ENCODE assay signal across 8 cellular contexts in genomic region chr2:177211148-177211547, GRCh38. TPM values are rescaled to one million over a fixed set of nuclear protein-coding genes. Genes with fewer than 3 reads are reported as not detected.
DNase-seq lines count a peak whose midpoint lies in the region; ATAC-seq, FAIRE-seq and TF ChIP-seq lines count a peak whose summit lies in the region.

No MANE protein-coding gene starts in this region.

- BruUV-seq in A673 (replicated peaks; lab: Mats Ljungman, UMichigan) (no TSS peak), K562 (replicated peaks; lab: Mats Ljungman, UMichigan) (no TSS peak)

- no peak for DNase-seq in A673 (ENCODE audit: low spot score)
- no peak for DNase-seq in HL-60 (ENCODE audit: low read depth in 1 of 2, low spot score in 1 of 2)
- no peak for DNase-seq in K562 (ENCODE audit: extremely low read depth in 1 of 4, low spot score in 3 of 4)
- no peak for DNase-seq in posterior cingulate gyrus
- DNase-seq in DMS153 treated with DMSO at 0.1 percent for 48 hours (lab: John Stamatoyannopoulos, UW; ENCODE audit: unreplicated experiment), result no peak

- no peaks in the 10 kb centered on the region for H3K9me1 ChIP-seq in K562 (ENCODE audit: control insufficient read depth, insufficient read depth, low read length)

- WGBS in K562 (ENCODE audit: insufficient coverage, low coverage, missing lambda C conversion rate), result 6% methylated on average over 7 of the region's 7 CpGs

- CTCF ChIA-PET in A673 (lab: Charles Lee) (interaction anchor here (0.5 kb wide), 1 partner anchor 559 kb away, joined by 3 read pairs; no protein-coding TSS in a partner anchor), K562 (lab: Yijun Ruan, JAX; ENCODE audit: low intra/inter-chr PET ratio) (no interaction called here)

- H3K4me1 ChIP-seq in A673 (ENCODE audit: insufficient read depth, low read length, poor library complexity, severe bottlenecking) (peaks cover 24% of the 10 kb centered on the region), K562 (replicated peaks in 1 of 2; ENCODE audit: control insufficient read depth in 2 of 2, insufficient read depth in 2 of 2, low read length in 2 of 2) (peaks cover 3 to 6% of the 10 kb centered on the region in 2 experiments; a peak in 4 of 5 replicates), mucosa of stomach (ENCODE audit: control insufficient read depth, insufficient read depth, low read length) (peaks cover 9% of the 10 kb centered on the region)

- peaks cover 17% of the 10 kb centered on the region for H4K20me1 ChIP-seq in K562 (replicated peaks; ENCODE audit: control insufficient read depth, insufficient read depth, low read length)

- H3K27me3 ChIP-seq in A673 (replicated peaks; ENCODE audit: insufficient read depth, low read depth, low read length, poor library complexity) (no peaks in the 10 kb centered on the region), HL-60 (ENCODE audit: insufficient read depth, poor library complexity, severe bottlenecking) (no peaks in the 10 kb centered on the region), K562 (ENCODE audit: control insufficient read depth in 2 of 2, insufficient read depth in 2 of 2, low read length in 2 of 2) (no peaks in the 10 kb centered on the region), mucosa of stomach (ENCODE audit: control insufficient read depth, insufficient read depth, low read length) (no peaks in the 10 kb centered on the region)

- H3K36me3 ChIP-seq in A673 (ENCODE audit: insufficient read depth, low read length, poor library complexity, severe bottlenecking) (peaks cover 25% of the 10 kb centered on the region), K562 (ENCODE audit: control insufficient read depth, insufficient read depth, low read length) (peaks cover 27% of the 10 kb centered on the region), mucosa of stomach (ENCODE audit: control insufficient read depth, insufficient read depth, low read length) (no peaks in the 10 kb centered on the region)

- no peak for TF ChIP-seq RAD21 in K562 (CRISPR knock-in tag; conservative IDR thresholded peaks at IDR 0.05 in 1 of 2, IDR thresholded peaks at IDR 0.05 in 1 of 2)

- TF ChIP-seq POLR2A in K562 (conservative IDR thresholded peaks at IDR 0.05), result no peak

- H2AFZ ChIP-seq in K562 (ENCODE audit: low read depth, low read length), result peak overlapping the region; percentile 66

- in situ Hi-C loops in K562 (cut with MboI), result no loop called here

- no peaks in the 10 kb centered on the region for H3K9me3 ChIP-seq in A673 (ENCODE audit: low read depth, low read length, poor library complexity, severe bottlenecking)
- no peaks in the 10 kb centered on the region for H3K9me3 ChIP-seq in K562 (replicated peaks; ENCODE audit: control insufficient read depth, insufficient read depth, low read depth, low read length)
- H3K9me3 ChIP-seq in mucosa of stomach (ENCODE audit: control insufficient read depth, low read length), result no peaks in the 10 kb centered on the region

- H3K27ac ChIP-seq in A673 (ENCODE audit: low read depth, low read length, poor library complexity, severe bottlenecking) (peak overlapping the region; percentile 99), HL-60 (replicated peaks) (peak overlapping the region; percentile 98), K562 (ENCODE audit: extremely low read depth, low read depth, low read length) (peak overlapping the region; percentile 99)

- H3K4me3 ChIP-seq in A673 (ENCODE audit: low read depth, low read length, poor library complexity, severe bottlenecking), result peak overlapping the region; percentile 69
- H3K4me3 ChIP-seq in HL-60 (replicated peaks; ENCODE audit: insufficient read depth, low read length), result peak overlapping the region; percentile 55
- H3K4me3 ChIP-seq in K562, result peak overlapping the region; percentile 90
- peak overlapping the region; percentile 45 for H3K4me3 ChIP-seq in mucosa of stomach (ENCODE audit: low read length)

- H3K9ac ChIP-seq in K562 (ENCODE audit: insufficient read depth in 1 of 2, low read depth in 2 of 2, low read length in 2 of 2) (peak overlapping the region; percentile 3 to 99; a peak in 3 of 4 replicates), mucosa of stomach (ENCODE audit: low read length) (peak overlapping the region; percentile 83)

- ATAC-seq in K562 (no peak), GM21786 (IDR thresholded peaks at IDR 0.05; ENCODE audit: unreplicated experiment) (no peak), HG02763 (IDR thresholded peaks at IDR 0.05; ENCODE audit: unreplicated experiment) (no peak)

- H3K79me2 ChIP-seq in K562 (ENCODE audit: control insufficient read depth, insufficient read depth, low read length), result peaks cover 53% of the 10 kb centered on the region

- FAIRE-seq in K562 (lab: Jason Lieb, UNC), result no peak

- intact Hi-C loops in A673 (cut with micrococcal nuclease; ENCODE audit: unreplicated experiment), result no loop called here
- intact Hi-C loops in K562 (cut with micrococcal nuclease), result no loop called here
- intact Hi-C loops in posterior cingulate gyrus (cut with DNase I), result no loop called here

- TF ChIP-seq EP300 in K562 (IDR thresholded peaks at IDR 0.05; ENCODE audit: low read length), result no peak; the same call in 1 of the 2 replicates

- TF ChIP-seq CTCF in A673 (conservative IDR thresholded peaks at IDR 0.05; ENCODE audit: low read depth, low read length) (no peak), HL-60 (IDR thresholded peaks at IDR 0.05; ENCODE audit: insufficient read depth, low read length) (no peak), K562 (IDR thresholded peaks at IDR 0.05 in 2 of 3, conservative IDR thresholded peaks at IDR 0.05 in 1 of 3; ENCODE audit: insufficient read depth in 2 of 3, low read depth in 1 of 3, low read length in 3 of 3) (no peak)

- peak overlapping the region; percentile 98 for H3K4me2 ChIP-seq in K562 (ENCODE audit: insufficient read depth, low read length)

- POLR2A ChIA-PET in A673 (lab: Charles Lee; ENCODE audit: low non-redundant PET) (interaction anchor here (0.8 kb wide), 1 partner anchor 75 kb away, joined by 3 read pairs; no protein-coding TSS in a partner anchor), K562 (lab: Yijun Ruan, JAX) (interaction anchor here (0.9 to 1.8 kb wide), 13 partner anchors 9 to 54 kb away, joined by 3 to 33 read pairs (median 9); partner anchors contain the start of gene NFE2L2)

TF ChIP-seq in K562, 482 proteins besides CTCF, POLR2A, EP300 and RAD21 (continues in another document):
- TF ChIP-seq ZNF586 (CRISPR knock-in tag; conservative IDR thresholded peaks at IDR 0.05), result no peak
- no peak for TF ChIP-seq ZZZ3 (IDR thresholded peaks at IDR 0.05)
- no peak for TF ChIP-seq DACH1 (IDR thresholded peaks at IDR 0.05; ENCODE audit: partially characterized antibody)
- no peak for TF ChIP-seq TCF7L2 (IDR thresholded peaks at IDR 0.05; ENCODE audit: low read depth, low read length)
- 0 out of 2 replicates have a peak, but pooled peaks have one; percentile 7 for TF ChIP-seq TOE1 (IDR thresholded peaks at IDR 0.05; ENCODE audit: borderline replicate concordance)
- TF ChIP-seq TOE1 (CRISPR knock-in tag; IDR thresholded peaks at IDR 0.05; ENCODE audit: borderline replicate concordance, low read depth), result no peak
- no peak for TF ChIP-seq ZBTB17 (CRISPR knock-in tag; IDR thresholded peaks at IDR 0.05)

RNA-seq across cellular contexts. Expression of gene HNRNPA3, which starts 1.4 kb away (rescaled TPM):
- total RNA-seq in A673 (2021) (454 and 462 TPM in 2 replicates), K562 (2014; rRNA removed) (72.8 and 79.5 TPM in 2 replicates), K562 (2014; rRNA removed; fragmentation: Illumina TruSeq; extraction: Trizol) (130 and 151 TPM in 2 replicates), K562 (2015; rRNA removed; fragmentation: Illumina TruSeq; extraction: Trizol) (112 and 114 TPM in 2 replicates), K562 (2021) (249 and 272 TPM in 2 replicates)
- total RNA-seq in K562 (2011; cell fraction: chromatin; rRNA removed; ENCODE audit: low replicate concordance), result 113 and 428 TPM in 2 replicates
- total RNA-seq in K562 (2011; cell fraction: nucleolus; rRNA removed), result 48.9 and 75.0 TPM in 2 replicates
- total RNA-seq in K562 (2011; cell fraction: nucleoplasm; rRNA removed), result 198 and 354 TPM in 2 replicates
- polyA plus RNA-seq in K562 (2011; rRNA removed) (150 and 215 TPM in 2 replicates), K562 (2014; fragmentation: Illumina TruSeq; extraction: Trizol) (356 and 381 TPM in 2 replicates), K562 (2014; fragmentation: Nextera tagmentation; extraction: Ambion mirVana) (100 to 1,000 TPM; 108 to 192 TPM), K562 (2014; rRNA removed) (381 and 428 TPM in 2 replicates)
- 28.0 and 59.6 TPM in 2 replicates for polyA plus RNA-seq in K562 (2011; cell fraction: cytosol; rRNA removed)
- 96.2 and 150 TPM in 2 replicates for polyA plus RNA-seq in K562 (2011; cell fraction: nucleus; rRNA removed)
- 364 and 720 TPM in 2 replicates for polyA plus RNA-seq in K562 (2012)
- polyA minus RNA-seq in K562 (2011; rRNA and poly(A)+ RNA removed), result 97.6 and 107 TPM in 2 replicates
- 69.7 and 76.8 TPM in 2 replicates for polyA minus RNA-seq in K562 (2011; cell fraction: cytosol; rRNA and poly(A)+ RNA removed)
- polyA minus RNA-seq in K562 (2011; cell fraction: nucleus; rRNA and poly(A)+ RNA removed), result 57.9 and 104 TPM in 2 replicates

RNA-seq across cellular contexts. Expression of gene NFE2L2, which starts 53.4 kb away (rescaled TPM):
- total RNA-seq in A673 (2021) (72.7 and 80.0 TPM in 2 replicates), K562 (2014; rRNA removed) (33.2 and 46.0 TPM in 2 replicates), K562 (2014; rRNA removed; fragmentation: Illumina TruSeq; extraction: Trizol) (59.3 and 72.0 TPM in 2 replicates), K562 (2015; rRNA removed; fragmentation: Illumina TruSeq; extraction: Trizol) (62.5 and 67.8 TPM in 2 replicates), K562 (2021) (60.8 and 64.8 TPM in 2 replicates)
- 61.8 and 169 TPM in 2 replicates for total RNA-seq in K562 (2011; cell fraction: chromatin; rRNA removed; ENCODE audit: low replicate concordance)
- 36.7 and 42.6 TPM in 2 replicates for total RNA-seq in K562 (2011; cell fraction: nucleolus; rRNA removed)
- 59.8 and 96.6 TPM in 2 replicates for total RNA-seq in K562 (2011; cell fraction: nucleoplasm; rRNA removed)
- polyA plus RNA-seq in K562 (2011; rRNA removed) (93.2 and 120 TPM in 2 replicates), K562 (2014; fragmentation: Illumina TruSeq; extraction: Trizol) (91.0 and 100 TPM in 2 replicates), K562 (2014; fragmentation: Nextera tagmentation; extraction: Ambion mirVana) (10 to 100 TPM; 29.3 to 34.8 TPM), K562 (2014; rRNA removed) (54.9 and 56.3 TPM in 2 replicates)
- polyA plus RNA-seq in K562 (2011; cell fraction: cytosol; rRNA removed), result 58.4 and 68.0 TPM in 2 replicates
- 62.5 and 70.2 TPM in 2 replicates for polyA plus RNA-seq in K562 (2011; cell fraction: nucleus; rRNA removed)
- 42.7 and 78.6 TPM in 2 replicates for polyA plus RNA-seq in K562 (2012)
- polyA minus RNA-seq in K562 (2011; rRNA and poly(A)+ RNA removed), result 108 and 150 TPM in 2 replicates
- polyA minus RNA-seq in K562 (2011; cell fraction: cytosol; rRNA and poly(A)+ RNA removed), result 40.0 and 70.1 TPM in 2 replicates
- polyA minus RNA-seq in K562 (2011; cell fraction: nucleus; rRNA and poly(A)+ RNA removed), result 52.2 and 71.1 TPM in 2 replicates
